Comparison of ENCODE assay signal across 15 cellular contexts in the genomic region with DNA sequence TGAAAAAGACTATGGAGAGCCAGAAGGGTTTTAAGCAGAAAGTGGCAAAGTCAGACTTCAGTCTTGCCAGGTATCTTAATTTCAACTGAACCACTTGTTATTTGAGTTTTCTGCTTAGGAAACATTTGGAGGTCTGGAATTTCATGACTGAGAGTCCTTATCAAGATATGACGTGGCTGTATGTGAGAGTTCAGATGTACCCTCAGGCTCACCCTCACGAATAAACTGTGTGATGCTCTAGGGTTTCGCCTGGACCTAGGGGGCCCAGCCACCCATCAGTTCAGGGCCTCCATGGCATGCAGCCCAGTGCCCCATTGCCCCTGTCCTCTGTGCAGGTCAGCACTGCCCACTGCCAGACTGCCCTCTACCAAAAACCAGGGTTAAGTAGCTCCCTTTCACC.
"Had no signal": no experiment of that assay in that cellular context is flagged by ENCODE, and none has a peak within 500 bp of the region (broad histone marks: within the 10 kb centered on the region; RNA-seq: fewer than 3 reads in every experiment).

No MANE protein-coding gene starts in this region.

- H3K4me1 ChIP-seq: lower lobe of right lung, prostate gland, right lobe of liver had no signal

- H3K27me3 ChIP-seq: right lobe of liver had no signal

- H3K9me3 Mint-ChIP-seq: stimulated activated naive CD8-positive, alpha-beta T cell treated with anti-CD3 and anti-CD28 coated beads, Interleukin-15, Interleukin-2, amounts not matched to agents 100 ng/mL and 50 ng/mL, for 24 hours had no signal

- DNase-seq: activated CD4-positive, CD25-positive, alpha-beta regulatory T cell treated with anti-CD3 and anti-CD28 coated beads, Interleukin-2, amount 50 U/mL, for 72 hours; activated naive CD4-positive, alpha-beta T cell treated with anti-CD3 and anti-CD28 coated beads, Interleukin-2, amount 50 U/mL, for 16 hours; activated T-cell treated with anti-CD3 and anti-CD28 coated beads for 4 hours; amygdala; cerebellar nuclear complex; dermis blood vessel endothelial cell; erythroblast; lower lobe of right lung; nephron progenitor cell; right lobe of liver; stimulated activated CD4-positive, alpha-beta T cell treated with anti-CD3 and anti-CD28 coated beads, Interleukin-4, amount 100 ng/mL, for 1 hour; stimulated activated CD8-positive, alpha-beta memory T cell treated with anti-CD3 and anti-CD28 coated beads, Interleukin-4, amount 100 ng/mL, for 48 hours had no signal

- H3K4me1 Mint-ChIP-seq: nephron progenitor cell had no signal

- H3K27me3 Mint-ChIP-seq: stimulated activated naive CD8-positive, alpha-beta T cell treated with anti-CD3 and anti-CD28 coated beads, Interleukin-15, Interleukin-2, amounts not matched to agents 100 ng/mL and 50 ng/mL, for 24 hours had no signal

- H3K27ac Mint-ChIP-seq: nephron progenitor cell; stimulated activated naive CD8-positive, alpha-beta T cell treated with anti-CD3 and anti-CD28 coated beads, Interleukin-15, Interleukin-2, amounts not matched to agents 100 ng/mL and 50 ng/mL, for 24 hours had no signal

- H3K4me3 Mint-ChIP-seq: nephron progenitor cell; stimulated activated naive CD8-positive, alpha-beta T cell treated with anti-CD3 and anti-CD28 coated beads, Interleukin-15, Interleukin-2, amounts not matched to agents 100 ng/mL and 50 ng/mL, for 24 hours had no signal

- H3K27ac ChIP-seq: lower lobe of right lung, prostate gland, right lobe of liver had no signal

- H3K36me3 ChIP-seq: lower lobe of right lung, prostate gland, right lobe of liver, thoracic aorta had no signal

- ATAC-seq: lower lobe of right lung, right lobe of liver had no signal

- H3K4me3 ChIP-seq: lower lobe of right lung, prostate gland, right lobe of liver, thoracic aorta had no signal
